1 cellular context compared by ENCODE assay signal in genomic region chr4:81493895-81494490, GRCh38.
TF ChIP-seq lines count a peak whose summit lies in the region.

No MANE protein-coding gene starts in this region.

TF ChIP-seq in GM12878, 131 proteins besides CTCF, POLR2A, EP300 and RAD21 (continued from another document):
- TF ChIP-seq HDAC6 (IDR thresholded peaks at IDR 0.05; ENCODE audit: unreplicated experiment): no peak
TF ChIP-seq in GM12878: peak in this region for 11.
